Comparison of ENCODE assay signal across 9 cellular contexts in the genomic region with DNA sequence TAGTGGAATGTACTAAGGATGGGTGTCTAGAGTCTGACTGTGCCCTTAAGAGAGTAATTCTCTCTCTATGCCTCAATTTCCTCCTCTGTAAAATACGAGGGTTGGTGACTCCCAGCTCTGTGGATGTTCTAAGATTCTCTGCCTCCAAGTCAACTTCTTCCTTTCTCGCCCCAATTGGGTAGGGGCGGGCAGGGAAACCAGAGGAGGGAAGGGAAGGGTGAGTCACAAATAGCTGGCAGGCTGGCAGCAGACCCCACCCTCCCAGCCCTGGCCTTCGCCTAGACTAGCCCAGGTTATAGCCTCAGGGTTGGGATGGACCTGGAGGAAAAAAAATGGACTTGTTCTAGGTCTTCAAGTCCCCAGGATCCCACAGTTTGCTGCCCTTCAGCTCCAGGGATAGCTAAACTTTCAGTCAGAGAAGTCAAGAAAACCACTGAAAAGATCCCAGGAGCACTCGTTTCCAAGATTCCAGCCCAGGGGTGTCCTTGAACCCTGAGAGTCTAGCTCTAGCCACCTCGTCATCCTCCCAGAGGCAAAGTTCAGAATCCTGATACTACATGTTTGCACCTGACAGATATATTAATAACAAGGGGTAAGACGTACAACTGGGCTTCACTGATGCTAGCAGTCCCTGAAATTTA. TPM values are rescaled to one million over a fixed set of nuclear protein-coding genes. Genes with fewer than 3 reads are reported as not detected.
DNase-seq lines count a peak whose midpoint lies in the region; ATAC-seq lines count a peak whose summit lies in the region.
"Had no signal": no experiment of that assay in that cellular context is flagged by ENCODE, and none has a peak within 500 bp of the region (broad histone marks: within the 10 kb centered on the region; RNA-seq: fewer than 3 reads in every experiment).

No MANE protein-coding gene starts in this region.

- peaks cover 64% of the 10 kb centered on the region for H3K4me1 Mint-ChIP-seq in T-helper 17 cell
- peaks cover 77% of the 10 kb centered on the region for H3K4me1 Mint-ChIP-seq in stimulated activated effector memory CD8-positive, alpha-beta T cell treated with anti-CD3 and anti-CD28 coated beads, Interleukin-12 subunit alpha, Interleukin-12 subunit beta, amount 100 ng/mL, for 72 hours

- ATAC-seq in T-helper 17 cell (no peak), GM21381 (IDR thresholded peaks at IDR 0.05; ENCODE audit: unreplicated experiment) (no peak)
- ATAC-seq in stimulated activated effector memory CD8-positive, alpha-beta T cell treated with anti-CD3 and anti-CD28 coated beads, Interleukin-12 subunit alpha, Interleukin-12 subunit beta, amount 100 ng/mL, for 72 hours, result no peak

- H3K9me3 ChIP-seq in T-helper 17 cell (ENCODE audit: control insufficient read depth, low read length, poor library complexity, severe bottlenecking), result no peaks in the 10 kb centered on the region
- H3K9me3 ChIP-seq: BE2C had no signal

- H3K9me3 Mint-ChIP-seq in stimulated activated effector memory CD8-positive, alpha-beta T cell treated with anti-CD3 and anti-CD28 coated beads, Interleukin-12 subunit alpha, Interleukin-12 subunit beta, amount 100 ng/mL, for 72 hours, result no peaks in the 10 kb centered on the region

- H3K27ac Mint-ChIP-seq in T-helper 17 cell, result peak overlapping the region; percentile 100
- peak overlapping the region; percentile 99 for H3K27ac Mint-ChIP-seq in stimulated activated effector memory CD8-positive, alpha-beta T cell treated with anti-CD3 and anti-CD28 coated beads, Interleukin-12 subunit alpha, Interleukin-12 subunit beta, amount 100 ng/mL, for 72 hours

- no peaks in the 10 kb centered on the region for H3K27me3 Mint-ChIP-seq in T-helper 17 cell

- peak overlapping the region; percentile 100 for H3K4me3 Mint-ChIP-seq in T-helper 17 cell
- peak overlapping the region; percentile 100 for H3K4me3 Mint-ChIP-seq in stimulated activated effector memory CD8-positive, alpha-beta T cell treated with anti-CD3 and anti-CD28 coated beads, Interleukin-12 subunit alpha, Interleukin-12 subunit beta, amount 100 ng/mL, for 72 hours

- peaks cover 24% of the 10 kb centered on the region for H3K36me3 Mint-ChIP-seq in T-helper 17 cell (ENCODE audit: low read depth)
- peaks cover 86% of the 10 kb centered on the region for H3K36me3 Mint-ChIP-seq in stimulated activated effector memory CD8-positive, alpha-beta T cell treated with anti-CD3 and anti-CD28 coated beads, Interleukin-12 subunit alpha, Interleukin-12 subunit beta, amount 100 ng/mL, for 72 hours

- DNase-seq in SIG-M5 treated with dmso at 0.1 percent for 504 hours (lab: John Stamatoyannopoulos, UW; ENCODE audit: unreplicated experiment) (peak; percentile 60), SIG-M5 (lab: John Stamatoyannopoulos, UW) (no peak), T-helper 17 cell (no peak), fibroblast of peridontal ligament (ENCODE audit: extremely low read depth) (peak; percentile 29), NCI-H82 (lab: John Stamatoyannopoulos, UW) (no peak), nucleus accumbens (lab: John Stamatoyannopoulos, UW) (no peak)
- no peak for DNase-seq in stimulated activated effector memory CD8-positive, alpha-beta T cell treated with anti-CD3 and anti-CD28 coated beads, Interleukin-12 subunit alpha, Interleukin-12 subunit beta, amount 100 ng/mL, for 72 hours (ENCODE audit: low spot score in 2 of 2)
- DNase-seq: BE2C had no signal

RNA-seq across cellular contexts. Expression of gene DGKA, which starts 2.3 kb away (rescaled TPM):
- total RNA-seq in T-helper 17 cell, result 1,000 to 10,000 TPM in 1 of 2 donors, 100 to 1,000 TPM in 1; 870 to 1,080 TPM

RNA-seq across cellular contexts. Expression of gene PYM1, which starts 5.6 kb away (rescaled TPM):
- 10 to 100 TPM; 21.9 to 23.3 TPM for total RNA-seq in T-helper 17 cell

RNA-seq across cellular contexts. Expression of gene PMEL, which starts 32.6 kb away (rescaled TPM):
- under 1 TPM in 1 of 2 donors, not detected in 1; 0.63 TPM for total RNA-seq in T-helper 17 cell

RNA-seq across cellular contexts. Expression of gene CDK2, which starts 33.4 kb away (rescaled TPM):
- 10 to 100 TPM; 12.2 to 18.7 TPM for total RNA-seq in T-helper 17 cell

RNA-seq across cellular contexts. Expression of gene RAB5B, which starts 40.6 kb away (rescaled TPM):
- total RNA-seq in T-helper 17 cell, result 10 to 100 TPM; 56.4 to 57.0 TPM

Comparison
In these comparisons a context has a peak if more than half of its experiments do, and no peak if none do; other contexts are left out.
1. DNase-seq: peak in SIG-M5 treated with dmso at 0.1 percent for 504 hours (single experiment) and fibroblast of peridontal ligament (single experiment); none in SIG-M5 (single experiment), T-helper 17 cell (0 of 3), stimulated activated effector memory CD8-positive, alpha-beta T cell treated with anti-CD3 and anti-CD28 coated beads, Interleukin-12 subunit alpha, Interleukin-12 subunit beta, amount 100 ng/mL, for 72 hours (0 of 2), NCI-H82 (single experiment) and nucleus accumbens (0 of 56).